ENCODE assay signal across 10 cellular contexts in genomic region chr6:126198581-126198980, GRCh38.
"Had no signal": no experiment of that assay in that cellular context is flagged by ENCODE, and none has a peak within 500 bp of the region (broad histone marks: within the 10 kb centered on the region; RNA-seq: fewer than 3 reads in every experiment).

No MANE protein-coding gene starts in this region.

- H3K9me3 ChIP-seq: gastroesophageal sphincter, tibial nerve had no signal

- H3K36me3 ChIP-seq: brain microvascular endothelial cell, gastroesophageal sphincter had no signal

- DNase-seq: activated CD4-positive, alpha-beta T cell treated with anti-CD3 and anti-CD28 coated beads, Interleukin-2, amount 50 U/mL, for 48 hours; activated gamma-delta T cell; activated T-cell treated with anti-CD3 and anti-CD28 coated beads, Interleukin-2, amount 50 U/mL, for 48 hours; brain microvascular endothelial cell; effector memory CD8-positive, alpha-beta T cell; posterior cingulate gyrus; small intestine had no signal

- ATAC-seq: activated CD4-positive, CD25-positive, alpha-beta regulatory T cell treated with anti-CD3 and anti-CD28 coated beads, Interleukin-2, amount 50 U/mL, for 24 hours; effector memory CD8-positive, alpha-beta T cell; gastroesophageal sphincter had no signal

- FAIRE-seq: small intestine had no signal

- H3K27ac ChIP-seq: brain microvascular endothelial cell, gastroesophageal sphincter, tibial nerve had no signal
